Comparison of ENCODE assay signal across 1 cellular context in the genomic region with DNA sequence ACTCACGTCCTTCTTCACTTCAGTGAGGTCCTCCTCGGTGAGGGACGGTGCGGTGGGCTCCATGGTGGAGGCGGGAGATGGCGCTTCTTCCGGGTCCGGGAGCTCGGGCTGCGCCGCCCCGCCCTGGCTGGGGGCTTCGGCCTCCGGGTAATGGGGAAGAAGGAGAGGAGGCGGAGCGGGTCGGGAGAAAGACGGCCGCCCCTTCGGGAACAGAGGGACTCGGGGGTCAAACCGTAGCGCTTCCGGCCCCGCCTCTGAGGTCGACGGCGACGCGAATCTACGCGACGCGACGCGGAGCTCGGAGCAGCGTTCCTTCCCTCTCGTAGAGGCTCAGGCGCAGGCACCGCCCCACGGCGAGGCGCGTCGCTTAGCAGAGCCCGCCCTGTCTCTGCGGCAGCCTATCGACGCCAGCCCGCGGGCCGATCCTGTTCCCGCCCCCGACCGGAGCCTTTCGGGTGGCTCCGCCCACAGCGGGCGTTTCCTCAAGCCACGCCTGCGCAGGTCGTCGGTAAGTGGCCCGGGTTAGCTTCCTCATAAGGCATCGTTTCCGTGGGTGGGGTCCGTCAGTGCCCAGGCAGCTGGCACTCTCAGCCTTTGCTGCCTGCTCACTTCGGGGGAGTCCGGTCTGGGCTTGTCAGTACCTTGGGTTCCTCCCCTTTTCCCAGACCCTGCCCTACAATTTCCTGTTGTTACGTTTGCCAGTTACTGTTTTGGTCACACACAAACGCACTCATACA.
A peak's percentile ranks its signal among the peaks of the same experiment; 100 is the strongest.
TF ChIP-seq lines count a peak whose summit lies in the region.

A gene (minus strand): TSS at position 343 of the 737 bp plus-strand sequence. CDS start 280 bp downstream, at position 63.

TF ChIP-seq in GM23338, 12 proteins besides CTCF, POLR2A, EP300 and RAD21:
- TF ChIP-seq, protein P1, sequence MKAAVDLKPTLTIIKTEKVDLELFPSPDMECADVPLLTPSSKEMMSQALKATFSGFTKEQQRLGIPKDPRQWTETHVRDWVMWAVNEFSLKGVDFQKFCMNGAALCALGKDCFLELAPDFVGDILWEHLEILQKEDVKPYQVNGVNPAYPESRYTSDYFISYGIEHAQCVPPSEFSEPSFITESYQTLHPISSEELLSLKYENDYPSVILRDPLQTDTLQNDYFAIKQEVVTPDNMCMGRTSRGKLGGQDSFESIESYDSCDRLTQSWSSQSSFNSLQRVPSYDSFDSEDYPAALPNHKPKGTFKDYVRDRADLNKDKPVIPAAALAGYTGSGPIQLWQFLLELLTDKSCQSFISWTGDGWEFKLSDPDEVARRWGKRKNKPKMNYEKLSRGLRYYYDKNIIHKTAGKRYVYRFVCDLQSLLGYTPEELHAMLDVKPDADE (IDR thresholded peaks at IDR 0.05): 0 out of 2 replicates have a peak, but pooled peaks have one; percentile 17
- TF ChIP-seq NANOG (IDR thresholded peaks at IDR 0.05; ENCODE audit: borderline replicate concordance) (no peak), CREB1 (CRISPR knock-in tag; IDR thresholded peaks at IDR 0.05; ENCODE audit: low read depth) (peak; percentile 95), POLR2AphosphoS5 (IDR thresholded peaks at IDR 0.05; ENCODE audit: low read depth) (peak; percentile 75), ZNF114 (CRISPR knock-in tag; IDR thresholded peaks at IDR 0.05) (no peak)
